Comparison of ENCODE assay signal across 1 cellular context in genomic region chr3:72595376-72595775, GRCh38.
A peak's percentile ranks its signal among the peaks of the same experiment; 100 is the strongest.
TF ChIP-seq lines count a peak whose summit lies in the region.

No MANE protein-coding gene starts in this region.

TF ChIP-seq in K562, 482 proteins besides CTCF, POLR2A, EP300 and RAD21 (continued from another document and continues in another):
- TF ChIP-seq TAL1 (IDR thresholded peaks at IDR 0.05): peak; percentile 85
- no peak for TF ChIP-seq TARDBP (IDR thresholded peaks at IDR 0.05)
- no peak for TF ChIP-seq ATF1 (CRISPR knock-in tag; IDR thresholded peaks at IDR 0.05)
- TF ChIP-seq ATF1 (tag; IDR thresholded peaks at IDR 0.05): no peak
- TF ChIP-seq KDM1A (IDR thresholded peaks at IDR 0.05): peak; percentile 32 to 62; a peak in 2 of 4 replicates
- peak; percentile 90 for TF ChIP-seq GATA2 (CRISPR knock-in tag; IDR thresholded peaks at IDR 0.05)
- 0 out of 2 replicates have a peak, but pooled peaks have one; percentile 24 for TF ChIP-seq ZNF24 (IDR thresholded peaks at IDR 0.05)
- TF ChIP-seq JUND (IDR thresholded peaks at IDR 0.05; ENCODE audit: borderline replicate concordance, low read depth, low read length): 0 out of 2 replicates have a peak, but pooled peaks have one; percentile 57
- 0 out of 3 replicates have a peak, but pooled peaks have one; percentile 21 for TF ChIP-seq JUND (tag; IDR thresholded peaks at IDR 0.05; ENCODE audit: borderline replicate concordance, low read depth, low read length)
- no peak for TF ChIP-seq ZFP30 (CRISPR knock-in tag; IDR thresholded peaks at IDR 0.05; ENCODE audit: borderline replicate concordance)
- peak in 1 of 2 experiments; percentile 69; a peak in 2 of 4 replicates for TF ChIP-seq MNT (conservative IDR thresholded peaks at IDR 0.05)
- peak; percentile 86 for TF ChIP-seq KLF16 (IDR thresholded peaks at IDR 0.05)
- peak; percentile 58 to 66; a peak in 3 of 4 replicates for TF ChIP-seq TRIM24 (IDR thresholded peaks at IDR 0.05)
- no peak for TF ChIP-seq CUX1 (CRISPR knock-in tag; IDR thresholded peaks at IDR 0.05)
- peak; percentile 56 for TF ChIP-seq MEIS2 (IDR thresholded peaks at IDR 0.05; ENCODE audit: partially characterized antibody)
- TF ChIP-seq DMBX1 (CRISPR knock-in tag; IDR thresholded peaks at IDR 0.05; ENCODE audit: borderline replicate concordance): peak; percentile 51; the same call in 1 of the 2 replicates
- TF ChIP-seq L3MBTL2 (IDR thresholded peaks at IDR 0.05): peak; percentile 57; the same call in 1 of the 2 replicates
- 0 out of 2 replicates have a peak, but pooled peaks have one; percentile 32 for TF ChIP-seq NFATC3 (IDR thresholded peaks at IDR 0.05)
- peak in 1 of 2 experiments; percentile 68; a peak in 1 of 4 replicates for TF ChIP-seq RCOR1 (IDR thresholded peaks at IDR 0.05; ENCODE audit: borderline replicate concordance in 1 of 2, low read depth in 2 of 2, low read length in 2 of 2)
- TF ChIP-seq SMAD4 (CRISPR knock-in tag; conservative IDR thresholded peaks at IDR 0.05): peak; percentile 87
- TF ChIP-seq SOX6 (IDR thresholded peaks at IDR 0.05): peak; percentile 93
- peak; percentile 39; the same call in 1 of the 2 replicates for TF ChIP-seq ZNF584 (CRISPR knock-in tag; IDR thresholded peaks at IDR 0.05; ENCODE audit: low read depth)
- no peak for TF ChIP-seq PRDM10 (IDR thresholded peaks at IDR 0.05; ENCODE audit: partially characterized antibody)
- no peak for TF ChIP-seq RREB1 (CRISPR knock-in tag; IDR thresholded peaks at IDR 0.05)
- peak; percentile 39 for TF ChIP-seq EGR1 (conservative IDR thresholded peaks at IDR 0.05)
- TF ChIP-seq FOXK2 (conservative IDR thresholded peaks at IDR 0.05 in 1 of 2, IDR thresholded peaks at IDR 0.05 in 1 of 2; ENCODE audit: low read depth in 2 of 2): peak; percentile 45 to 69; a peak in 3 of 4 replicates
- peak; percentile 42 for TF ChIP-seq CCNT2 (IDR thresholded peaks at IDR 0.05; ENCODE audit: borderline replicate concordance, extremely low read depth, insufficient read length, low read depth, low read length)
- 0 out of 2 replicates have a peak, but pooled peaks have one; percentile 40 for TF ChIP-seq BHLHE40 (IDR thresholded peaks at IDR 0.05; ENCODE audit: low read length)
- no peak for TF ChIP-seq NR2C2 (CRISPR knock-in tag; IDR thresholded peaks at IDR 0.05)
- TF ChIP-seq NR2C2 (tag; IDR thresholded peaks at IDR 0.05): no peak
- TF ChIP-seq ZNF121 (CRISPR knock-in tag; conservative IDR thresholded peaks at IDR 0.05): no peak
- peak; percentile 89 for TF ChIP-seq CBFA2T2 (conservative IDR thresholded peaks at IDR 0.05)
- no peak for TF ChIP-seq ZNF133 (CRISPR knock-in tag; IDR thresholded peaks at IDR 0.05)
- peak; percentile 57; the same call in 1 of the 2 replicates for TF ChIP-seq MYC (IDR thresholded peaks at IDR 0.05; ENCODE audit: low read depth, low read length)
- TF ChIP-seq MYC (CRISPR knock-in tag; IDR thresholded peaks at IDR 0.05; ENCODE audit: borderline replicate concordance, low read depth): no peak
- peak; percentile 64 for TF ChIP-seq STAT5A (IDR thresholded peaks at IDR 0.05; ENCODE audit: borderline replicate concordance, low read length)
- no peak for TF ChIP-seq E2F5 (CRISPR knock-in tag; IDR thresholded peaks at IDR 0.05)
- peak; percentile 92 for TF ChIP-seq CBFA2T3 (IDR thresholded peaks at IDR 0.05)
- TF ChIP-seq ZKSCAN8 (CRISPR knock-in tag; IDR thresholded peaks at IDR 0.05): no peak
- peak; percentile 49; the same call in 1 of the 2 replicates for TF ChIP-seq ATF7 (IDR thresholded peaks at IDR 0.05)
- 0 out of 2 replicates have a peak, but pooled peaks have one; percentile 20 for TF ChIP-seq EP400 (IDR thresholded peaks at IDR 0.05)
- TF ChIP-seq ZNF766 (CRISPR knock-in tag; conservative IDR thresholded peaks at IDR 0.05): 0 out of 2 replicates have a peak, but pooled peaks have one; percentile 23
- TF ChIP-seq CTBP1 (IDR thresholded peaks at IDR 0.05; ENCODE audit: borderline replicate concordance): peak; percentile 79
- TF ChIP-seq SMARCA4 (IDR thresholded peaks at IDR 0.05): peak; percentile 69
- TF ChIP-seq TCF3 (CRISPR knock-in tag; IDR thresholded peaks at IDR 0.05): peak; percentile 91
- no peak for TF ChIP-seq ZBTB12 (CRISPR knock-in tag; IDR thresholded peaks at IDR 0.05)
- TF ChIP-seq BCOR (IDR thresholded peaks at IDR 0.05): 0 out of 2 replicates have a peak, but pooled peaks have one; percentile 29
- TF ChIP-seq PML (IDR thresholded peaks at IDR 0.05; ENCODE audit: low read length): peak; percentile 71; the same call in 1 of the 2 replicates
- peak; percentile 81 for TF ChIP-seq DPF2 (IDR thresholded peaks at IDR 0.05)
- peak in 1 of 2 experiments; percentile 34; a peak in 1 of 4 replicates for TF ChIP-seq FOXA3 (CRISPR knock-in tag; conservative IDR thresholded peaks at IDR 0.05 in 1 of 2, IDR thresholded peaks at IDR 0.05 in 1 of 2)
- no peak for TF ChIP-seq NUFIP1 (IDR thresholded peaks at IDR 0.05; ENCODE audit: partially characterized antibody)
- peak; percentile 83 for TF ChIP-seq NCOR1 (IDR thresholded peaks at IDR 0.05)
- peak; percentile 58; the same call in 1 of the 2 replicates for TF ChIP-seq POLR2AphosphoS5 (IDR thresholded peaks at IDR 0.05; ENCODE audit: control insufficient read depth, insufficient read depth, low read depth, low read length)
